In the genomic region with DNA sequence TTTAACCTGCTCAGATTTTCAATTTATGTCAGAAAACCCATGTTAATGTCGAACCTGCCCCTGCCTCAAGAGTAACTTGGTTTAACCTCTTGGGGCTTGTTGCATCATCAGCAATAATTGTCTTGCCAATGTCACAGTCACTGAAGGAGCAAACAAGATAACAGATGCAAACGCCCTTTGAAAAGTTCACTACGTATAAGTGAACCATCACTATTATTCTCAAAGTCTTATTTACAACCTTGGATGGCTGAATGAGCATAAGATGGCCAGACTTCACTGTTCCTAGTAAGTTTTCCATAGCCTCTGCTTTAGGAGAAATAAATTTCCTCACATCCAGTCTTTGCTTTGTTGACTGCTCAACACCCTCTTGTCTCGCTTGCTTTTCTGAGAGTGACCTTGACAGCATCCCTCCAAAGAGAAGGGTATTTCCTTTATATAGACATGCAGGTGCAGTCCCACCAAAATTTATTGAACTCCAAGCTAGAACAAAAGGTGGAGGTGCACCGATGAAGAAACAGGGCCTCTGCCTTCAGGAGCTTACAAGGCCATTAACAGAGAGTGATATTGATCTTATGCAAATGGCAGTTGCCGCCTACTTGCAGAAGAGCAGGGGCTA, we compare ENCODE assay signal across 8 cellular contexts. TPM values are rescaled to one million over a fixed set of nuclear protein-coding genes. Genes with fewer than 3 reads are reported as not detected.
DNase-seq lines count a peak whose midpoint lies in the region; ATAC-seq and TF ChIP-seq lines count a peak whose summit lies in the region.

No MANE protein-coding gene starts in this region.

- H3K9me3 Mint-ChIP-seq in brain = peaks cover 0 to 8% (median 0%) of the 10 kb centered on the region in 5 experiments

- no peak overlapping the region for H2BK120ac ChIP-seq in mesendoderm (ENCODE audit: low read depth, low read length)

- H3K4me3 ChIP-seq in HAP-1 (peak overlapping the region; percentile 88), mesendoderm (ENCODE audit: low read length) (no peak overlapping the region), mucosa of descending colon (no peak overlapping the region)

- no peak for ATAC-seq in mucosa of descending colon

- TF ChIP-seq CTCF in 22Rv1 (IDR thresholded peaks at IDR 0.05) (no peak), brain (conservative IDR thresholded peaks at IDR 0.05) (no peak), mucosa of descending colon (IDR thresholded peaks at IDR 0.05) (no peak)

- H3K9ac ChIP-seq in mesendoderm (ENCODE audit: low read length) = peak overlapping the region; percentile 11

- H3K36me3 ChIP-seq in HAP-1 (replicated peaks) (peaks cover 7% of the 10 kb centered on the region), mesendoderm (ENCODE audit: control insufficient read depth, insufficient read depth, low read length) (no peaks in the 10 kb centered on the region), mucosa of descending colon (ENCODE audit: low read depth) (peaks cover 4% of the 10 kb centered on the region)

- no peak overlapping the region for H2AK5ac ChIP-seq in mesendoderm (ENCODE audit: low read length)

- peak overlapping the region; percentile 8 for H3K4me2 ChIP-seq in mesendoderm (ENCODE audit: low read length)

- no peak overlapping the region for H4K5ac ChIP-seq in mesendoderm (ENCODE audit: low read length)

- H2BK5ac ChIP-seq in mesendoderm (ENCODE audit: low read length) = no peak overlapping the region

- no peak overlapping the region for H4K8ac ChIP-seq in mesendoderm (ENCODE audit: low read depth, low read length)

- in situ Hi-C loops in HAP-1 (cut with MboI; ENCODE audit: low sequenced_read_pairs) = loop anchor here (10.0 kb wide), 1 partner anchor 357 kb away; a partner anchor contains a TSS

- H3K4ac ChIP-seq in mesendoderm (ENCODE audit: low read depth, low read length) = no peak overlapping the region

- no peak for DNase-seq in HAP-1 (ENCODE audit: low spot score in 2 of 2)
- peak; percentile 65 for DNase-seq in mesendoderm
- no peak for DNase-seq in cerebellar nuclear complex (lab: John Stamatoyannopoulos, UW)
- no peak for DNase-seq in NCI-H748 (lab: John Stamatoyannopoulos, UW; ENCODE audit: unreplicated experiment)
- DNase-seq in NCI-H2196 treated with DMSO at 0.1 percent for 48 hours (lab: John Stamatoyannopoulos, UW; ENCODE audit: unreplicated experiment) = no peak
- no peak for DNase-seq in mucosa of descending colon

- intact Hi-C loops in mucosa of descending colon (cut with DNase I, micrococcal nuclease) = no loop called here

- peaks cover 47% of the 10 kb centered on the region for H3K4me1 Mint-ChIP-seq in brain

- H3K79me2 ChIP-seq in mesendoderm (ENCODE audit: control insufficient read depth, insufficient read depth, low read length) = peaks cover 24% of the 10 kb centered on the region

- peaks cover 2% of the 10 kb centered on the region for H3K79me1 ChIP-seq in mesendoderm (ENCODE audit: low read length)

- no peak overlapping the region for H3K23ac ChIP-seq in mesendoderm (ENCODE audit: low read length)

- H3K56ac ChIP-seq in mesendoderm (ENCODE audit: low read length) = peak overlapping the region; percentile 57

- H3K18ac ChIP-seq in mesendoderm (ENCODE audit: low read length) = no peak overlapping the region

- peaks cover 22% of the 10 kb centered on the region for H3K36me3 Mint-ChIP-seq in brain

- H3K9me3 ChIP-seq in HAP-1 (no peaks in the 10 kb centered on the region), mucosa of descending colon (no peaks in the 10 kb centered on the region)

- no CpG with 5 or more reads among the region's 6 CpGs for WGBS in mesendoderm (ENCODE audit: extremely low coverage, insufficient coverage, low lambda C conversion rate)

- peak overlapping the region; percentile 91 for H3K27ac ChIP-seq in 22Rv1
- peak overlapping the region; percentile 10 for H3K27ac ChIP-seq in mesendoderm (ENCODE audit: low read depth, low read length)

- H3K4me1 ChIP-seq in HAP-1 (peaks cover 14% of the 10 kb centered on the region), mesendoderm (ENCODE audit: control insufficient read depth, low read depth, low read length) (peaks cover 2% of the 10 kb centered on the region), mucosa of descending colon (ENCODE audit: low read depth) (peaks cover 20% of the 10 kb centered on the region)

- peaks cover 11% of the 10 kb centered on the region for H3K27me3 Mint-ChIP-seq in brain

- H3K4me3 Mint-ChIP-seq in brain = peak overlapping the region; percentile 97 to 100 (median 99)

- H2BK15ac ChIP-seq in mesendoderm (replicated peaks; ENCODE audit: low read depth) = no peak overlapping the region

- H3K27ac Mint-ChIP-seq in brain = peak overlapping the region; percentile 98 to 99 (median 99)

- no peaks in the 10 kb centered on the region for H3K27me3 ChIP-seq in HAP-1 (ENCODE audit: low read depth)
- no peaks in the 10 kb centered on the region for H3K27me3 ChIP-seq in mesendoderm (ENCODE audit: insufficient read depth, low read length, poor library complexity)

RNA-seq across cellular contexts. Expression of a gene that starts 0.7 kb away (rescaled TPM):
- 3.0 TPM for polyA plus RNA-seq in brain (ENCODE audit: insufficient read depth, low read depth, low replicate concordance)
- polyA plus RNA-seq in mesendoderm (2013, experiment 1 of 2) = 5.0 TPM
- polyA plus RNA-seq in mesendoderm (2013, experiment 2 of 2) = 5.3 TPM
- total RNA-seq in mucosa of descending colon = 10 to 100 TPM; 15.4 to 26.8 (median 16.4) TPM
